8 cellular contexts compared by ENCODE assay signal in the genomic region with DNA sequence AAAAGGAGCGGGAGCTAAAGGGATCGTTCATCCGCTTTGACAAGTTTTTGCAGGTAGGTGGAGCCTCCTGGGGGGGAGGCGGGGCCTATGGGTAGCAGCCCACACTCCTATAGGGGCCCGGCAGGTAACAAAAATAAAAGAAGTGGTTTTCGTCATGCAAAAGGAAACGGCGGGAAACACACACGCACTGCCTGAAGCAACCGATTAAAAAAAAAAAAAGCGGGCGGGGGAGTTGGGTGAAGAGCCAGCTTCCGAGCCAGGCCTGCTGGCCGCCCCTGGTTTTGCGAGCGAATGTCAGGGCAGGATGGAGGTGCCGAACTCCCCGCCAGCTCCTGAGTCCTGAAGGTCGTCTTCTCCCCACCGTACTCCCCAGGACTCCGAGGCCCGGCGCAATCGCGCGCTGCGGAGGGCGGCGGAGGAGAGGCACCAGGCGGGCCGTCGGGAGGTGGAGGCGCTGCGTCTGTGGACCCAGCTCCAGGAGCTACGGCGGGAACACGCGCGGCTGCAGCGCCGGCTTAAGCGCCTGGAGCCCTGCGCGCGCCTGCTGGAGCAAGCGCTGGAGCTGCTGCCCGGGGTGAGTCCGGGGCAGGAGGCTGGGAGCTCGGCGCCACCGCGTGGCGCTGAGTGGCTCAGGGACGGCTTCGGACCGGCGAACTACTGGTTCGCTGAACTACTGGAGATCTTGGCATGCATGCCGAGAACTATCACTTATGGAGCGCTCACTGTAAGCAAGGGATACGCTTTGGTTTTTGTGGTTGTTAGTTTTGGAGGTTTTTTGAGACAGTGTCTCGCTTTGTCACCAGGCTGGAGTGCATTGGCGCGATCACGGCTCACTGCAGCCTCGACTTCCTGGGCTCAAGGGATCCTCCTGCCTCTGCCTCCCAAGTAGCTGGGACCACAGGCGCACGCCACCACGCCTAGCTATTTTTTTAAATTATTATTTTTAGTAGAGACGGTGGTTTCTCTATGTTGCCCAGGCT. TPM values are rescaled to one million over a fixed set of nuclear protein-coding genes. Genes with fewer than 3 reads are reported as not detected.
DNase-seq lines count a peak whose midpoint lies in the region; TF ChIP-seq lines count a peak whose summit lies in the region.

No MANE protein-coding gene starts in this region.

- peaks cover 30% of the 10 kb centered on the region for H3K4me1 Mint-ChIP-seq in Calu3 (ENCODE audit: low read depth, unreplicated experiment)

- peak overlapping the region; percentile 13 for H3K27ac Mint-ChIP-seq in Calu3 (ENCODE audit: unreplicated experiment)

- H4K20me1 ChIP-seq in GM23248 (ENCODE audit: insufficient read depth): no peaks in the 10 kb centered on the region

- no peaks in the 10 kb centered on the region for H3K9me3 ChIP-seq in GM23248 (ENCODE audit: low read depth)
- H3K9me3 ChIP-seq in iPS DF 6.9 (ENCODE audit: control insufficient read depth, insufficient read depth, low read length): no peaks in the 10 kb centered on the region

- no peaks in the 10 kb centered on the region for H3K4me1 ChIP-seq in GM23248 (ENCODE audit: insufficient read depth)
- peaks cover 6% of the 10 kb centered on the region; the same call in 1 of the 2 replicates for H3K4me1 ChIP-seq in iPS DF 6.9 (ENCODE audit: control insufficient read depth, insufficient read depth, low read length)

- peak overlapping the region; percentile 23 for H3K4me2 ChIP-seq in GM23248 (ENCODE audit: unreplicated experiment)

- H3K27me3 ChIP-seq in GM23248 (replicated peaks; ENCODE audit: insufficient read depth) (peaks cover 36% of the 10 kb centered on the region), iPS DF 6.9 (ENCODE audit: control insufficient read depth, insufficient read depth, low read length) (peaks cover 3% of the 10 kb centered on the region; the same call in 1 of the 2 replicates)

- 13 to 14% methylated on average over 60 of the region's 70 CpGs for WGBS in GM23248 (ENCODE audit: low coverage in 1 of 2, low lambda C conversion rate in 2 of 2, missing lambda C conversion rate in 2 of 2), 2 experiments
- WGBS in iPS DF 6.9 (ENCODE audit: insufficient coverage, insufficient read length): no CpG with 5 or more reads among the region's 70 CpGs

- H3K36me3 ChIP-seq in GM23248 (ENCODE audit: low read depth) (no peaks in the 10 kb centered on the region), iPS DF 6.9 (ENCODE audit: control insufficient read depth, insufficient read depth, low read length) (peaks cover 7% of the 10 kb centered on the region; the same call in 1 of the 2 replicates)

- H3K27ac ChIP-seq in GM23248: no peak overlapping the region
- no peak overlapping the region for H3K27ac ChIP-seq in iPS DF 6.9 (ENCODE audit: low read length)

- H3K9me3 Mint-ChIP-seq in Calu3 (ENCODE audit: low read depth, unreplicated experiment): no peaks in the 10 kb centered on the region

- peak overlapping the region; percentile 47 for H2AFZ ChIP-seq in GM23248

- H3K4me3 ChIP-seq in GM23248 (peak overlapping the region; percentile 55), astrocyte of the spinal cord (ENCODE audit: low read depth, low read length) (peak overlapping the region; percentile 20), iPS DF 6.9 (ENCODE audit: low read length) (peak overlapping the region; percentile 49; the same call in 1 of the 2 replicates), retinal pigment epithelial cell (ENCODE audit: low read length) (peak overlapping the region; percentile 33)

- H3F3A ChIP-seq in GM23248 (ENCODE audit: insufficient read depth): 0 out of 2 replicates have a peak, but pooled peaks cover 8% of the 10 kb centered on the region

- CTCF ChIA-PET in Calu3 (lab: Charles Lee): interaction anchor here (0.8 to 5.9 kb wide), 10 partner anchors 11 to 104 kb away, joined by 3 to 108 read pairs (median 5); a partner anchor contains a TSS

- DNase-seq in Calu3: peak; percentile 89
- peak; percentile 83 for DNase-seq in GM23248
- peak; percentile 28 for DNase-seq in NCI-H1417 treated with DMSO at 0.1 percent for 48 hours (lab: John Stamatoyannopoulos, UW)
- DNase-seq in T1000 (lab: John Stamatoyannopoulos, UW): peak; percentile 27
- DNase-seq in astrocyte of the spinal cord (ENCODE audit: low read depth, low spot score): peak; percentile 76
- DNase-seq in iPS DF 6.9 (ENCODE audit: low read depth, low spot score): no peak
- DNase-seq in retinal pigment epithelial cell (ENCODE audit: low read depth): no peak
- no peak for DNase-seq in NK-92 treated with Interleukin-12 subunit alpha and Interleukin-12 subunit beta, amount 100 ng/mL, for 24 hours (lab: John Stamatoyannopoulos, UW)

- no peaks in the 10 kb centered on the region for H3K9me2 ChIP-seq in GM23248 (ENCODE audit: insufficient read depth)

- no peaks in the 10 kb centered on the region for H3K27me3 Mint-ChIP-seq in Calu3 (ENCODE audit: unreplicated experiment)

- no peak overlapping the region for H3K9ac ChIP-seq in GM23248

- H3K36me3 Mint-ChIP-seq in Calu3 (ENCODE audit: insufficient read depth, unreplicated experiment): peaks cover 48% of the 10 kb centered on the region

- intact Hi-C loops in Calu3 (cut with micrococcal nuclease; ENCODE audit: unreplicated experiment): loop anchor here (1.0 to 5.0 kb wide), 4 partner anchors 18 to 161 kb away; a partner anchor contains a TSS

- no peaks in the 10 kb centered on the region for H3K79me2 ChIP-seq in GM23248 (ENCODE audit: insufficient read depth)

- TSS peak; percentile 69 for BruUV-seq in Calu3 (replicated peaks; lab: Mats Ljungman, UMichigan)

- in situ Hi-C loops in GM23248 (cut with MboI): no loop called here
- in situ Hi-C loops in astrocyte of the spinal cord (cut with HindIII; ENCODE audit: low sequenced_read_pairs): no loop called here

- TF ChIP-seq CTCF in Calu3 (IDR thresholded peaks at IDR 0.05; ENCODE audit: unreplicated experiment): peak; percentile 25
- peak; percentile 55 for TF ChIP-seq CTCF in astrocyte of the spinal cord (IDR thresholded peaks at IDR 0.05; ENCODE audit: low read depth, low read length)
- TF ChIP-seq CTCF in retinal pigment epithelial cell (conservative IDR thresholded peaks at IDR 0.05; ENCODE audit: low read depth, low read length): peak; percentile 35

- peak overlapping the region; percentile 98 for H3K4me3 Mint-ChIP-seq in Calu3 (ENCODE audit: low read depth, unreplicated experiment)

RNA-seq across cellular contexts. Expression of a gene that starts 3.6 kb away (rescaled TPM):
- total RNA-seq in Calu3 (2022): 2.3 and 3.2 TPM in 2 replicates
- total RNA-seq in GM23248 (2014; rRNA removed; shearing (Covaris generic)): not detected in 2 replicates
- not detected in 2 replicates for polyA plus RNA-seq in GM23248 (2016; fragmentation: Nextera tagmentation; extraction: Ambion mirVana)

RNA-seq across cellular contexts. Expression of a gene that starts 17.6 kb away (rescaled TPM):
- total RNA-seq in Calu3 (2022): 59.7 and 85.9 TPM in 2 replicates
- not detected in 2 replicates for total RNA-seq in GM23248 (2014; rRNA removed; shearing (Covaris generic))
- polyA plus RNA-seq in GM23248 (2016; fragmentation: Nextera tagmentation; extraction: Ambion mirVana): not detected in 2 replicates

RNA-seq across cellular contexts. Expression of a gene that starts 32.2 kb away (rescaled TPM):
- total RNA-seq in Calu3 (2022): 104 and 112 TPM in 2 replicates
- total RNA-seq in GM23248 (2014; rRNA removed; shearing (Covaris generic)): 34.9 and 44.5 TPM in 2 replicates
- polyA plus RNA-seq in GM23248 (2016; fragmentation: Nextera tagmentation; extraction: Ambion mirVana): 27.7 and 28.1 TPM in 2 replicates

RNA-seq across cellular contexts. Expression of a gene that starts 32.4 kb away (rescaled TPM):
- 27.4 and 28.4 TPM in 2 replicates for total RNA-seq in Calu3 (2022)
- total RNA-seq in GM23248 (2014; rRNA removed; shearing (Covaris generic)): 16.2 and 19.2 TPM in 2 replicates
- 12.5 and 15.6 TPM in 2 replicates for polyA plus RNA-seq in GM23248 (2016; fragmentation: Nextera tagmentation; extraction: Ambion mirVana)

Comparison
In these comparisons a context has a peak if more than half of its experiments do, and no peak if none do; other contexts are left out.
1. DNase-seq: peak in Calu3 (single experiment), GM23248 (single experiment), NCI-H1417 treated with DMSO at 0.1 percent for 48 hours (single experiment), T1000 (single experiment) and astrocyte of the spinal cord (single experiment); none in iPS DF 6.9 (single experiment), retinal pigment epithelial cell (single experiment) and NK-92 treated with Interleukin-12 subunit alpha and Interleukin-12 subunit beta, amount 100 ng/mL, for 24 hours (single experiment).
2. RNA of a gene that starts 17.6 kb away (total RNA-seq): 59.7 to 85.9 TPM in Calu3; not detected in GM23248; every median in the first group is over 10 times any median in the second.
3. Peak in every context shown above with its lines, with median percentiles within 50 percentile points of each other: CTCF ChIP-seq and H3K4me3 ChIP-seq.